ENCODE assay signal across 1 cellular context in genomic region chr17:4551796-4552525, GRCh38.
TF ChIP-seq lines count a peak whose summit lies in the region.

No MANE protein-coding gene starts in this region.

TF ChIP-seq in K562, 482 proteins besides CTCF, POLR2A, EP300 and RAD21:
- TF ChIP-seq E4F1 (CRISPR knock-in tag; IDR thresholded peaks at IDR 0.05; ENCODE audit: borderline replicate concordance) (no peak), RBFOX2 (IDR thresholded peaks at IDR 0.05; ENCODE audit: low read depth, low read length) (peak; percentile 46; the same call in 1 of the 2 replicates)
TF ChIP-seq in K562: peak in this region for 1.
